1 cellular context compared by ENCODE assay signal in genomic region chr14:100239200-100239839, GRCh38.
TF ChIP-seq lines count a peak whose summit lies in the region.

No MANE protein-coding gene starts in this region.

TF ChIP-seq in HepG2, 621 proteins besides CTCF, POLR2A, EP300 and RAD21 (continued from another document and continues in another):
- TF ChIP-seq CSRNP1 (CRISPR knock-in tag; IDR thresholded peaks at IDR 0.05) (peak; percentile 40; the same call in 1 of the 2 replicates), GFI1 (CRISPR knock-in tag; IDR thresholded peaks at IDR 0.05; ENCODE audit: borderline replicate concordance) (no peak), ZNF780A (CRISPR knock-in tag; IDR thresholded peaks at IDR 0.05) (no peak), ZSCAN5A (CRISPR knock-in tag; IDR thresholded peaks at IDR 0.05; ENCODE audit: borderline replicate concordance) (no peak), ARHGAP35 (CRISPR knock-in tag; IDR thresholded peaks at IDR 0.05; ENCODE audit: borderline replicate concordance) (no peak), ZHX1 (CRISPR knock-in tag; IDR thresholded peaks at IDR 0.05; ENCODE audit: low read depth) (no peak), PRDM10 (CRISPR knock-in tag; IDR thresholded peaks at IDR 0.05; ENCODE audit: low read depth) (no peak), NPAS2 (CRISPR knock-in tag; IDR thresholded peaks at IDR 0.05; ENCODE audit: borderline replicate concordance) (no peak), ZNF572 (CRISPR knock-in tag; IDR thresholded peaks at IDR 0.05) (0 out of 2 replicates have a peak, but pooled peaks have one; percentile 23), YEATS2 (CRISPR knock-in tag; IDR thresholded peaks at IDR 0.05; ENCODE audit: borderline replicate concordance) (no peak), UBTF (CRISPR knock-in tag; IDR thresholded peaks at IDR 0.05) (peak; percentile 55), ZNF746 (CRISPR knock-in tag; IDR thresholded peaks at IDR 0.05) (peak; percentile 23; the same call in 1 of the 2 replicates), KAT7 (CRISPR knock-in tag; IDR thresholded peaks at IDR 0.05; ENCODE audit: borderline replicate concordance) (0 out of 2 replicates have a peak, but pooled peaks have one; percentile 8), DR1 (CRISPR knock-in tag; IDR thresholded peaks at IDR 0.05) (no peak), ZBTB4 (CRISPR knock-in tag; IDR thresholded peaks at IDR 0.05; ENCODE audit: borderline replicate concordance) (no peak), ZNF782 (CRISPR knock-in tag; IDR thresholded peaks at IDR 0.05; ENCODE audit: borderline replicate concordance) (no peak), ZNF280B (CRISPR knock-in tag; IDR thresholded peaks at IDR 0.05; ENCODE audit: borderline replicate concordance) (no peak), JDP2 (CRISPR knock-in tag; IDR thresholded peaks at IDR 0.05; ENCODE audit: borderline replicate concordance) (no peak), THAP8 (CRISPR knock-in tag; IDR thresholded peaks at IDR 0.05; ENCODE audit: borderline replicate concordance) (no peak), ZNF777 (CRISPR knock-in tag; IDR thresholded peaks at IDR 0.05) (no peak), TEAD2 (CRISPR knock-in tag; IDR thresholded peaks at IDR 0.05) (no peak), ZSCAN21 (CRISPR knock-in tag; IDR thresholded peaks at IDR 0.05; ENCODE audit: borderline replicate concordance) (0 out of 2 replicates have a peak, but pooled peaks have one; percentile 53), DNMT1 (CRISPR knock-in tag; IDR thresholded peaks at IDR 0.05) (peak; percentile 35; the same call in 1 of the 2 replicates), ZFP36 (IDR thresholded peaks at IDR 0.05; ENCODE audit: borderline replicate concordance, low read depth, low read length, partially characterized antibody) (no peak), HMGXB4 (CRISPR knock-in tag; IDR thresholded peaks at IDR 0.05; ENCODE audit: borderline replicate concordance in 1 of 2, low read depth in 1 of 2) (peak in 1 of 2 experiments; percentile 46; a peak in 1 of 4 replicates), ZNF446 (CRISPR knock-in tag; IDR thresholded peaks at IDR 0.05) (peak; percentile 78), ZNF773 (CRISPR knock-in tag; IDR thresholded peaks at IDR 0.05; ENCODE audit: borderline replicate concordance) (peak; percentile 73; the same call in 1 of the 2 replicates), ZNF678 (CRISPR knock-in tag; IDR thresholded peaks at IDR 0.05) (peak; percentile 64; the same call in 1 of the 2 replicates), KAT2B (IDR thresholded peaks at IDR 0.05; ENCODE audit: borderline replicate concordance, low read depth, low read length) (no peak), AGO2 (optimal IDR thresholded peaks at IDR 0.05; ENCODE audit: low read depth, low read length) (peak; percentile 93), ARNT2 (CRISPR knock-in tag; IDR thresholded peaks at IDR 0.05; ENCODE audit: low read depth) (peak; percentile 1; the same call in 1 of the 2 replicates), ZNF136 (CRISPR knock-in tag; IDR thresholded peaks at IDR 0.05; ENCODE audit: low read depth) (no peak), PLRG1 (conservative IDR thresholded peaks at IDR 0.05) (no peak), SP4 (CRISPR knock-in tag; IDR thresholded peaks at IDR 0.05) (no peak), RFX1 (IDR thresholded peaks at IDR 0.05) (no peak), ZKSCAN1 (IDR thresholded peaks at IDR 0.05; ENCODE audit: low read length) (no peak), ZBTB2 (CRISPR knock-in tag; IDR thresholded peaks at IDR 0.05; ENCODE audit: low read depth) (no peak; the same call in 1 of the 2 replicates), PHB2 (IDR thresholded peaks at IDR 0.05; ENCODE audit: partially characterized antibody) (no peak)
